ENCODE assay signal across 25 cellular contexts in genomic region chr12:102462386-102462785, GRCh38. TPM values are rescaled to one million over a fixed set of nuclear protein-coding genes. Genes with fewer than 3 reads are reported as not detected.
DNase-seq lines count a peak whose midpoint lies in the region; ATAC-seq, FAIRE-seq and TF ChIP-seq lines count a peak whose summit lies in the region.
"Had no signal": no experiment of that assay in that cellular context is flagged by ENCODE, and none has a peak within 500 bp of the region (broad histone marks: within the 10 kb centered on the region; RNA-seq: fewer than 3 reads in every experiment).

No MANE protein-coding gene starts in this region.

- TF ChIP-seq EP300 in HepG2 (IDR thresholded peaks at IDR 0.05; ENCODE audit: low read depth in 2 of 2, low read length in 2 of 2) = no peak
- no peak for TF ChIP-seq EP300 in HepG2 (CRISPR knock-in tag; IDR thresholded peaks at IDR 0.05; ENCODE audit: borderline replicate concordance)

- no peak for TF ChIP-seq POLR2A in HepG2 (IDR thresholded peaks at IDR 0.05; ENCODE audit: insufficient read depth in 1 of 2, low read depth in 2 of 2, low read length in 2 of 2)
- TF ChIP-seq POLR2A in right lobe of liver (IDR thresholded peaks at IDR 0.05) = no peak

- DNase-seq in HepG2 (ENCODE audit: low spot score) (no peak), NCI-H1048 (lab: John Stamatoyannopoulos, UW) (peak; percentile 63), right lobe of liver (no peak), tibial artery (no peak), Kasumi-1 (lab: John Stamatoyannopoulos, UW) (no peak)
- DNase-seq: ACHN, AML-193, DMS 273 treated with DMSO at 0.1 percent for 48 hours, DND-41, H7, HFFc6, NCI-H1105, NCI-H1694 treated with DMSO at 0.1 percent for 48 hours, NCI-H2227 treated with DMSO at 0.1 percent for 48 hours, NCI-H510A treated with DMSO at 0.1 percent for 48 hours, NCI-H774, RPMI8226, SHP77 treated with DMSO at 0.1 percent for 48 hours had no signal

- H3K36me3 ChIP-seq in liver (ENCODE audit: control insufficient read depth in 4 of 4, insufficient read depth in 3 of 4, low read depth in 1 of 4, low read length in 3 of 4) = no peaks in the 10 kb centered on the region
- H3K36me3 ChIP-seq in HepG2 (replicated peaks in 1 of 2; ENCODE audit: control insufficient read depth in 1 of 2, insufficient read depth in 2 of 2, low read length in 2 of 2) = no peaks in the 10 kb centered on the region
- no peaks in the 10 kb centered on the region for H3K36me3 ChIP-seq in right lobe of liver
- no peaks in the 10 kb centered on the region for H3K36me3 ChIP-seq in tibial artery

- in situ Hi-C loops in HepG2 (cut with HindIII; ENCODE audit: extremely low pct_ligation_motif_present, low pct_unique_long_range_greater_than_20kb) = no loop called here

- POLR2A ChIA-PET in HepG2 (lab: Yijun Ruan, JAX) = no interaction called here

- no peak for FAIRE-seq in HepG2 (lab: Jason Lieb, UNC)
- FAIRE-seq: G401.6, HTR-8/SVneo had no signal

- no peak overlapping the region for H3K4me2 ChIP-seq in HepG2 (ENCODE audit: low read depth, low read length)

- H3K9ac ChIP-seq in liver (ENCODE audit: low read depth in 1 of 2, low read length in 2 of 2) (no peak overlapping the region), HepG2 (ENCODE audit: insufficient read depth, low read depth, low read length) (no peak overlapping the region)

- H4K20me1 ChIP-seq in HepG2 (ENCODE audit: insufficient read depth, low read length) = no peaks in the 10 kb centered on the region

- intact Hi-C loops in HepG2 (cut with micrococcal nuclease; ENCODE audit: unreplicated experiment) (no loop called here), right lobe of liver (cut with DNase I) (no loop called here), tibial artery (cut with DNase I; ENCODE audit: low total_unique reads) (no loop called here)

- no peak for TF ChIP-seq RAD21 in liver (IDR thresholded peaks at IDR 0.05)
- no peak for TF ChIP-seq RAD21 in HepG2 (CRISPR knock-in tag; IDR thresholded peaks at IDR 0.05)

- ATAC-seq in HepG2 (no peak), right lobe of liver (no peak), HG03460 (IDR thresholded peaks at IDR 0.05; ENCODE audit: unreplicated experiment) (no peak), GM19328 (IDR thresholded peaks at IDR 0.05; ENCODE audit: unreplicated experiment) (no peak)

- no TSS peak for BruUV-seq in HepG2 (replicated peaks; lab: Mats Ljungman, UMichigan)

- WGBS in liver = 95% methylated on average over 1 of the region's 1 CpG
- 0% methylated on average over 1 of the region's 1 CpG for WGBS in HepG2 (ENCODE audit: low lambda C conversion rate)
- 83% methylated on average over 1 of the region's 1 CpG for WGBS in right lobe of liver (ENCODE audit: insufficient coverage, low coverage, low lambda C conversion rate, missing lambda C conversion rate)

- H3K27ac ChIP-seq in liver (ENCODE audit: low read depth in 1 of 2, low read length in 2 of 2) (peak overlapping the region; percentile 58 to 71), HepG2 (ENCODE audit: extremely low read length, insufficient read depth, low read length) (no peak overlapping the region), right lobe of liver (peak overlapping the region; percentile 13 to 90 (median 76)), tibial artery (peak overlapping the region; percentile 64 to 65)

- no peak for TF ChIP-seq CTCF in liver (IDR thresholded peaks at IDR 0.05; ENCODE audit: low read depth, low read length, missing input control)
- TF ChIP-seq CTCF in HepG2 (CRISPR knock-in tag; IDR thresholded peaks at IDR 0.05) = no peak
- TF ChIP-seq CTCF in right lobe of liver (IDR thresholded peaks at IDR 0.05) = no peak
- no peak for TF ChIP-seq CTCF in tibial artery (IDR thresholded peaks at IDR 0.05)

- H3K27me3 ChIP-seq in liver (ENCODE audit: control insufficient read depth in 4 of 4, insufficient read depth in 4 of 4, low read length in 3 of 4) (no peaks in the 10 kb centered on the region), HepG2 (ENCODE audit: control insufficient read depth in 1 of 2, insufficient read depth in 2 of 2, low read length in 2 of 2) (peaks cover 0 to 5% of the 10 kb centered on the region in 2 experiments; a peak in 1 of 5 replicates), right lobe of liver (no peaks in the 10 kb centered on the region), tibial artery (no peaks in the 10 kb centered on the region)

- H3K4me1 ChIP-seq in liver (ENCODE audit: control insufficient read depth in 4 of 4, insufficient read depth in 4 of 4, low read length in 3 of 4) (peaks cover 0 to 40% (median 23%) of the 10 kb centered on the region in 4 donors), HepG2 (ENCODE audit: insufficient read depth, low read length) (no peaks in the 10 kb centered on the region), right lobe of liver (peaks cover 0 to 51% (median 8%) of the 10 kb centered on the region in 4 donors), tibial artery (peaks cover 0 to 28% (median 10%) of the 10 kb centered on the region in 4 donors)

- H3K4me3 ChIP-seq in liver (ENCODE audit: low read depth in 1 of 3, low read length in 3 of 3) (no peak overlapping the region), HepG2 (replicated peaks in 1 of 3; ENCODE audit: insufficient read depth in 1 of 3, low read depth in 2 of 3, low read length in 3 of 3) (no peak overlapping the region), right lobe of liver (no peak overlapping the region), tibial artery (no peak overlapping the region)

- no peaks in the 10 kb centered on the region for H3K79me2 ChIP-seq in HepG2 (ENCODE audit: insufficient read depth, low read length)

- H2AFZ ChIP-seq in HepG2 (ENCODE audit: low read length) = no peak overlapping the region

- H3K9me3 ChIP-seq in liver (ENCODE audit: control insufficient read depth in 4 of 4, low read length in 3 of 4) = no peaks in the 10 kb centered on the region
- no peaks in the 10 kb centered on the region for H3K9me3 ChIP-seq in HepG2 (ENCODE audit: low read length)
- H3K9me3 ChIP-seq in right lobe of liver = no peaks in the 10 kb centered on the region
- no peaks in the 10 kb centered on the region for H3K9me3 ChIP-seq in tibial artery

- CTCF ChIA-PET in HepG2 (lab: Yijun Ruan, JAX; ENCODE audit: low intra/inter-chr PET ratio, low total read pairs) = no interaction called here

TF ChIP-seq in HepG2, 621 proteins besides CTCF, POLR2A, EP300 and RAD21 (continues in another document):
- TF ChIP-seq POGZ (CRISPR knock-in tag; IDR thresholded peaks at IDR 0.05) (no peak), IRF2 (CRISPR knock-in tag; IDR thresholded peaks at IDR 0.05) (no peak), PATZ1 (CRISPR knock-in tag; IDR thresholded peaks at IDR 0.05) (no peak), TMF1 (CRISPR knock-in tag; IDR thresholded peaks at IDR 0.05; ENCODE audit: low read depth) (no peak), MTF1 (CRISPR knock-in tag; IDR thresholded peaks at IDR 0.05) (no peak), STAG1 (CRISPR knock-in tag; IDR thresholded peaks at IDR 0.05) (no peak), NFIC (IDR thresholded peaks at IDR 0.05; ENCODE audit: low read length) (no peak), ZMAT3 (CRISPR knock-in tag; conservative IDR thresholded peaks at IDR 0.05) (no peak), ZNF891 (CRISPR knock-in tag; IDR thresholded peaks at IDR 0.05) (no peak)

RNA-seq across cellular contexts. Expression of gene IGF1, which starts 18.0 kb away (rescaled TPM):
- total RNA-seq in liver (10 to 100 TPM in 1 of 2 donors, under 1 TPM in 1; 0.61 to 42.8 TPM), HepG2 (2016; rRNA removed; fragmentation: Illumina TruSeq; extraction: Trizol) (not detected in 2 replicates), right lobe of liver (100 to 1,000 TPM in 2 of 6 experiments, 10 to 100 TPM in 4; 18.9 to 115 (median 59.2) TPM)
- polyA plus RNA-seq in liver (100 to 1,000 TPM in 1 of 2 donors, 10 to 100 TPM in 1; 23.7 to 118 TPM), HepG2 (2011; rRNA removed) (not detected in 2 replicates)
- not detected in 2 replicates for total RNA-seq in HepG2 (2016; cell fraction: cytosol; rRNA removed; fragmentation: Illumina TruSeq; extraction: Trizol; ENCODE audit: low read depth)
- not detected in 2 replicates for total RNA-seq in HepG2 (2016; cell fraction: insoluble cytoplasmic fraction; rRNA removed; fragmentation: Illumina TruSeq; extraction: Trizol)
- not detected in 2 replicates for total RNA-seq in HepG2 (2016; cell fraction: membrane; rRNA removed; fragmentation: Illumina TruSeq; extraction: Trizol)
- not detected in 2 replicates for total RNA-seq in HepG2 (2016; cell fraction: nucleus; rRNA removed; fragmentation: Illumina TruSeq; extraction: Trizol)
- not detected in 2 replicates for polyA plus RNA-seq in HepG2 (2011; cell fraction: cytosol; rRNA removed)
- not detected in 2 replicates for polyA plus RNA-seq in HepG2 (2011; cell fraction: nucleus; rRNA removed)
- polyA plus RNA-seq in HepG2 (2012) = not detected in 2 replicates
- polyA plus RNA-seq in HepG2 (2016; cell fraction: cytosol; fragmentation: Illumina TruSeq; extraction: Trizol; ENCODE audit: low read depth) = not detected in 2 replicates
- not detected in 2 replicates for polyA plus RNA-seq in HepG2 (2016; cell fraction: insoluble cytoplasmic fraction; fragmentation: Illumina TruSeq; extraction: Trizol; ENCODE audit: low read depth)
- not detected in 2 replicates for polyA plus RNA-seq in HepG2 (2016; cell fraction: membrane; fragmentation: Illumina TruSeq; extraction: Trizol; ENCODE audit: low read depth)
- polyA plus RNA-seq in HepG2 (2016; cell fraction: nucleus; fragmentation: Illumina TruSeq; extraction: Trizol; ENCODE audit: insufficient read depth, low read depth) = not detected in 2 replicates
- not detected in 2 replicates for polyA minus RNA-seq in HepG2 (2011; rRNA and poly(A)+ RNA removed; ENCODE audit: low replicate concordance)
- not detected in 2 replicates for polyA minus RNA-seq in HepG2 (2011; cell fraction: cytosol; rRNA and poly(A)+ RNA removed)
- not detected in 2 replicates for polyA minus RNA-seq in HepG2 (2011; cell fraction: nucleus; rRNA and poly(A)+ RNA removed)
- total RNA-seq: H7, LHCN-M2 had no signal
- polyA plus RNA-seq: CD14-positive monocyte had no signal
